Comparison of ENCODE assay signal across 8 cellular contexts in genomic region chr1:42657981-42658879, GRCh38. TPM values are rescaled to one million over a fixed set of nuclear protein-coding genes. Genes with fewer than 3 reads are reported as not detected.
DNase-seq lines count a peak whose midpoint lies in the region; ATAC-seq lines count a peak whose summit lies in the region.

Gene PPIH, plus strand, starts transcription at chr1:42658423. Its CDS starts 24 bp downstream, at chr1:42658447.

- under 1% methylated on average over 53 of the region's 53 CpGs for WGBS in mesenchymal stem cell

- H3K27ac ChIP-seq in mesenchymal stem cell (ENCODE audit: low read length, poor library complexity, severe bottlenecking): peak within 1 kb of the TSS; percentile 53

- peak within 1 kb of the TSS in 1 of 2 experiments; percentile 63 for H3K23ac ChIP-seq in mesenchymal stem cell (ENCODE audit: low read length in 2 of 2)

- H2BK5ac ChIP-seq in mesenchymal stem cell (ENCODE audit: low read depth, low read length, poor library complexity, severe bottlenecking): peak within 1 kb of the TSS; percentile 32

- H3K36me3 ChIP-seq in NT2/D1 (ENCODE audit: insufficient read depth, insufficient read length, low read length): peaks cover 40% of the 10 kb centered on the region
- no peaks in the 10 kb centered on the region for H3K36me3 ChIP-seq in endocrine pancreas (ENCODE audit: control insufficient read depth, insufficient read depth, low read length)
- peaks cover 4 to 21% of the 10 kb centered on the region in 2 experiments for H3K36me3 ChIP-seq in mesenchymal stem cell (ENCODE audit: control insufficient read depth in 1 of 2, insufficient read depth in 2 of 2, low read depth in 1 of 2, low read length in 2 of 2)

- no peak within 1 kb of the TSS for H2AK5ac ChIP-seq in mesenchymal stem cell (ENCODE audit: low read length, severe bottlenecking)

- ATAC-seq in GM21367 (IDR thresholded peaks at IDR 0.05; ENCODE audit: unreplicated experiment): peak; percentile 90
- peak; percentile 98 for ATAC-seq in activated CD8-positive, alpha-beta memory T cell treated with anti-CD3 and anti-CD28 coated beads, Interleukin-2, amount 10 ng/mL, durations not matched to agents 7 days and 5 days

- CTCF ChIA-PET in activated CD8-positive, alpha-beta memory T cell treated with anti-CD3 and anti-CD28 coated beads, Interleukin-2, amount 10 ng/mL, durations not matched to agents 7 days and 5 days (lab: Charles Lee): interaction anchor here (0.9 to 2.5 kb wide), 6 partner anchors 21 to 108 kb away, joined by 3 to 9 read pairs (median 7); partner anchors contain the start of genes C1orf50, P3H1 and YBX1

- H3K14ac ChIP-seq in mesenchymal stem cell (ENCODE audit: low read length in 2 of 2): peak within 1 kb of the TSS in 1 of 2 experiments; percentile 83

- no peak within 1 kb of the TSS for H2BK120ac ChIP-seq in mesenchymal stem cell (ENCODE audit: low read depth, low read length)

- no peaks in the 10 kb centered on the region for H3K4me1 ChIP-seq in NT2/D1 (ENCODE audit: insufficient read depth, insufficient read length)
- H3K4me1 ChIP-seq in endocrine pancreas (ENCODE audit: control insufficient read depth, insufficient read depth, low read length): no peaks in the 10 kb centered on the region
- H3K4me1 ChIP-seq in mesenchymal stem cell (ENCODE audit: control insufficient read depth, insufficient read depth, low read depth, low read length): peaks cover 5% of the 10 kb centered on the region

- H3K79me1 ChIP-seq in mesenchymal stem cell (replicated peaks; ENCODE audit: low read length, poor library complexity, severe bottlenecking): peaks cover 22% of the 10 kb centered on the region

- H3K4me3 Mint-ChIP-seq in activated CD8-positive, alpha-beta memory T cell treated with anti-CD3 and anti-CD28 coated beads, Interleukin-2, amount 10 ng/mL, durations not matched to agents 7 days and 5 days: peak within 1 kb of the TSS; percentile 93

- H3K4me2 ChIP-seq in mesenchymal stem cell (ENCODE audit: low read length, poor library complexity, severe bottlenecking): peak within 1 kb of the TSS; percentile 69

- peak within 1 kb of the TSS; percentile 83 for H4K8ac ChIP-seq in mesenchymal stem cell (ENCODE audit: low read length)

- peaks cover 45% of the 10 kb centered on the region for H3K4me1 Mint-ChIP-seq in activated CD8-positive, alpha-beta memory T cell treated with anti-CD3 and anti-CD28 coated beads, Interleukin-2, amount 10 ng/mL, durations not matched to agents 7 days and 5 days

- peak within 1 kb of the TSS; percentile 23 to 77 for H3K18ac ChIP-seq in mesenchymal stem cell (ENCODE audit: low read depth in 1 of 2, low read length in 2 of 2)

- H2AFZ ChIP-seq in mesenchymal stem cell (ENCODE audit: low read depth, low read length): peak within 1 kb of the TSS; percentile 98

- no peaks in the 10 kb centered on the region for H3K27me3 Mint-ChIP-seq in activated CD8-positive, alpha-beta memory T cell treated with anti-CD3 and anti-CD28 coated beads, Interleukin-2, amount 10 ng/mL, durations not matched to agents 7 days and 5 days

- no peaks in the 10 kb centered on the region for H3K9me3 Mint-ChIP-seq in activated CD8-positive, alpha-beta memory T cell treated with anti-CD3 and anti-CD28 coated beads, Interleukin-2, amount 10 ng/mL, durations not matched to agents 7 days and 5 days (ENCODE audit: low read depth)

- H4K91ac ChIP-seq in mesenchymal stem cell (ENCODE audit: low read length): peak within 1 kb of the TSS; percentile 72

- peak within 1 kb of the TSS; percentile 16 to 84 for H3K4ac ChIP-seq in mesenchymal stem cell (ENCODE audit: low read depth in 1 of 2, low read length in 2 of 2)

- H3K9ac ChIP-seq in NT2/D1 (ENCODE audit: insufficient read length, low read depth) (peak within 1 kb of the TSS; percentile 97), endocrine pancreas (ENCODE audit: control insufficient read depth, insufficient read depth, low read length) (peak within 1 kb of the TSS; percentile 70), mesenchymal stem cell (ENCODE audit: low read length) (peak within 1 kb of the TSS; percentile 90)

- H3K36me3 Mint-ChIP-seq in activated CD8-positive, alpha-beta memory T cell treated with anti-CD3 and anti-CD28 coated beads, Interleukin-2, amount 10 ng/mL, durations not matched to agents 7 days and 5 days: peaks cover 22% of the 10 kb centered on the region

- H2BK12ac ChIP-seq in mesenchymal stem cell (ENCODE audit: low read length in 2 of 2): no peak within 1 kb of the TSS

- H3K27me3 ChIP-seq in NT2/D1 (ENCODE audit: insufficient read depth, insufficient read length): no peaks in the 10 kb centered on the region
- H3K27me3 ChIP-seq in endocrine pancreas (ENCODE audit: control insufficient read depth, insufficient read depth, low read length): no peaks in the 10 kb centered on the region
- H3K27me3 ChIP-seq in mesenchymal stem cell (ENCODE audit: control insufficient read depth in 1 of 2, insufficient read depth in 1 of 2, low read length in 2 of 2): peaks cover 0 to 6% of the 10 kb centered on the region in 2 experiments

- H3K4me3 ChIP-seq in NT2/D1 (ENCODE audit: insufficient read length, low read depth) (peak within 1 kb of the TSS; percentile 98), endocrine pancreas (ENCODE audit: control insufficient read depth, insufficient read depth, low read length) (peak within 1 kb of the TSS; percentile 64), mesenchymal stem cell (ENCODE audit: insufficient read depth in 1 of 2, low read depth in 1 of 2, low read length in 2 of 2) (peak within 1 kb of the TSS; percentile 74 to 96)

- DNase-seq in Caki2 (ENCODE audit: low read depth) (peak; percentile 90), HUDEP-2 (lab: John Stamatoyannopoulos, UW; ENCODE audit: unreplicated experiment in 76 of 76) (peak in 75 of 76 experiments; percentile 43 to 95 (median 88)), NT2/D1 (ENCODE audit: low read depth, low spot score) (peak; percentile 97), mesenchymal stem cell (peak; percentile 95)
- peak; percentile 97 for DNase-seq in activated CD8-positive, alpha-beta memory T cell treated with anti-CD3 and anti-CD28 coated beads, Interleukin-2, amount 10 ng/mL, durations not matched to agents 7 days and 5 days
- DNase-seq in stimulated activated CD8-positive, alpha-beta memory T cell treated with anti-CD3 and anti-CD28 coated beads, Interleukin-12 subunit alpha, Interleukin-12 subunit beta, amount 100 ng/mL, for 4 hours (ENCODE audit: low read depth): peak; percentile 91

- H3K9me3 ChIP-seq in NT2/D1 (ENCODE audit: insufficient read depth, low read length) (no peaks in the 10 kb centered on the region), endocrine pancreas (ENCODE audit: control insufficient read depth, low read length) (no peaks in the 10 kb centered on the region), mesenchymal stem cell (ENCODE audit: control insufficient read depth, low read length) (no peaks in the 10 kb centered on the region)

- H3K27ac Mint-ChIP-seq in activated CD8-positive, alpha-beta memory T cell treated with anti-CD3 and anti-CD28 coated beads, Interleukin-2, amount 10 ng/mL, durations not matched to agents 7 days and 5 days: peak within 1 kb of the TSS; percentile 98

- in situ Hi-C loops in Caki2 (cut with HindIII; ENCODE audit: low pct_unique_long_range_greater_than_20kb, low sequenced_read_pairs): no loop called here

- H2BK15ac ChIP-seq in mesenchymal stem cell (ENCODE audit: low read depth, poor library complexity, severe bottlenecking): no peak within 1 kb of the TSS

RNA-seq across cellular contexts. Expression of gene PPIH, which starts in this region (rescaled TPM):
- total RNA-seq in Caki2 (2014; rRNA removed; shearing (Covaris generic); ENCODE audit: low replicate concordance): 75.8 and 115 TPM in 2 replicates
- total RNA-seq in activated CD8-positive, alpha-beta memory T cell treated with anti-CD3 and anti-CD28 coated beads, Interleukin-2, amount 10 ng/mL, durations not matched to agents 7 days and 5 days: 100 to 1,000 TPM in 1 of 2 experiments, 10 to 100 TPM in 1; 93.7 to 104 TPM
- polyA plus RNA-seq in mesenchymal stem cell (2013, experiment 1 of 2): 27.1 TPM
- polyA plus RNA-seq in mesenchymal stem cell (2013, experiment 2 of 2): 27.8 TPM

Comparison
In these comparisons a context has a peak if more than half of its experiments do, and no peak if none do; other contexts are left out.
1. Peak in every context shown above with its lines: DNase-seq, ATAC-seq, H3K4me3 ChIP-seq and H3K27ac ChIP-seq.